Comparison of ENCODE assay signal across 1 cellular context in the genomic region with DNA sequence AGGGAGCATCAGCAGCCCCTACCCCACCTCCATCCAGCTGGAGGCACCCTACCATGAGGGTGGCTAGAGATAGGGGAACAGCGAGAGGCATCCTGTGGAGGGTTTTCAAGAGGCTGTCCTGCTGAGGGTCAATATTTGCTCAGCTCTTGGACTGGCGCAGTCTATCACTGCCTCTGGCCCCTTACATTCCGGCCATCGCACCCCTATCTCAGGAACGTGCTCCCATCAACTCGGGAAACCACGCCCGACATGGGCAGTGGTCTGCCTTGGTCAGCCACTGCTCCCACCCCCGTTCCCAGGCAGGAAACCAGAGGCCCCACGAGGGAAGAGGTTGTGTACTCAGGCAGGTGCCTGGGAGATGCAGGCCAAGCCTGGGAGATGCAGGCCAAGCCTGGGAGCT.
TF ChIP-seq lines count a peak whose summit lies in the region.

No MANE protein-coding gene starts in this region.

TF ChIP-seq in HepG2, 621 proteins besides CTCF, POLR2A, EP300 and RAD21 (continued from another document and continues in another):
- TF ChIP-seq MYC (CRISPR knock-in tag; IDR thresholded peaks at IDR 0.05; ENCODE audit: borderline replicate concordance) = peak; percentile 65
- TF ChIP-seq ZEB1 (IDR thresholded peaks at IDR 0.05; ENCODE audit: insufficient replicate concordance, low read depth) = no peak
- TF ChIP-seq, protein P1, sequence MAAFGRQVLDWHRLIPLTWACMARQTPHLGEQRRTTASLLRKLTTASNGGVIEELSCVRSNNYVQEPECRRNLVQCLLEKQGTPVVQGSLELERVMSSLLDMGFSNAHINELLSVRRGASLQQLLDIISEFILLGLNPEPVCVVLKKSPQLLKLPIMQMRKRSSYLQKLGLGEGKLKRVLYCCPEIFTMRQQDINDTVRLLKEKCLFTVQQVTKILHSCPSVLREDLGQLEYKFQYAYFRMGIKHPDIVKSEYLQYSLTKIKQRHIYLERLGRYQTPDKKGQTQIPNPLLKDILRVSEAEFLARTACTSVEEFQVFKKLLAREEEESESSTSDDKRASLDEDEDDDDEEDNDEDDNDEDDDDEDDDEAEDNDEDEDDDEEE (CRISPR knock-in tag; IDR thresholded peaks at IDR 0.05) = no peak
- TF ChIP-seq ZNF264 (CRISPR knock-in tag; IDR thresholded peaks at IDR 0.05) = 0 out of 2 replicates have a peak, but pooled peaks have one; percentile 73
- no peak for TF ChIP-seq TBX3 (IDR thresholded peaks at IDR 0.05; ENCODE audit: borderline replicate concordance)
- TF ChIP-seq, protein P2, sequence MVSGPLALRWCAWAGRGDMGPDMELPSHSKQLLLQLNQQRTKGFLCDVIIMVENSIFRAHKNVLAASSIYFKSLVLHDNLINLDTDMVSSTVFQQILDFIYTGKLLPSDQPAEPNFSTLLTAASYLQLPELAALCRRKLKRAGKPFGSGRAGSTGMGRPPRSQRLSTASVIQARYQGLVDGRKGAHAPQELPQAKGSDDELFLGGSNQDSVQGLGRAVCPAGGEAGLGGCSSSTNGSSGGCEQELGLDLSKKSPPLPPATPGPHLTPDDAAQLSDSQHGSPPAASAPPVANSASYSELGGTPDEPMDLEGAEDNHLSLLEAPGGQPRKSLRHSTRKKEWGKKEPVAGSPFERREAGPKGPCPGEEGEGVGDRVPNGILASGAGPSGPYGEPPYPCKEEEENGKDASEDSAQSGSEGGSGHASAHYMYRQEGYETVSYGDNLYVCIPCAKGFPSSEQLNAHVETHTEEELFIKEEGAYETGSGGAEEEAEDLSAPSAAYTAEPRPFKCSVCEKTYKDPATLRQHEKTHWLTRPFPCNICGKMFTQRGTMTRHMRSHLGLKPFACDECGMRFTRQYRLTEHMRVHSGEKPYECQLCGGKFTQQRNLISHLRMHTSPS (CRISPR knock-in tag; IDR thresholded peaks at IDR 0.05; ENCODE audit: low read depth) = peak; percentile 50; the same call in 1 of the 2 replicates
- TF ChIP-seq TOE1 (CRISPR knock-in tag; IDR thresholded peaks at IDR 0.05) = no peak
- no peak for TF ChIP-seq ZNF839 (CRISPR knock-in tag; IDR thresholded peaks at IDR 0.05; ENCODE audit: borderline replicate concordance)
- no peak for TF ChIP-seq HNRNPUL1 (IDR thresholded peaks at IDR 0.05; ENCODE audit: low read depth, low read length)
- TF ChIP-seq, protein P3, sequence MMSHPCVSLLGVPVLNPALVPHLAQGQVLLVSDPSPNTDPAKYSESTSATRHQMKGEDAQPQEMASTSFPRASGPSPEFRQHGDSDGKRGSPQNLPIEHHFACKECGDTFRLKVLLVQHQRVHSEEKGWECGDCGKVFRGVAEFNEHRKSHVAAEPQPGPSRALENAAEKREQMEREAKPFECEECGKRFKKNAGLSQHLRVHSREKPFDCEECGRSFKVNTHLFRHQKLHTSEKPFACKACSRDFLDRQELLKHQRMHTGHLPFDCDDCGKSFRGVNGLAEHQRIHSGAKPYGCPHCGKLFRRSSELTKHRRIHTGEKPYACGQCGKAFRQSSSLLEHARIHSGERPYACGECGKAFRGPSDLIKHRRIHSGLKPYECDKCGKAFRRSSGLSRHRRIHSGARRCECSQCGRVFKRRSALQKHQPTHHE (CRISPR knock-in tag; IDR thresholded peaks at IDR 0.05; ENCODE audit: borderline replicate concordance) = no peak
- no peak for TF ChIP-seq TCF7L2 (IDR thresholded peaks at IDR 0.05; ENCODE audit: low read depth, low read length)
- peak; percentile 30 for TF ChIP-seq STAG1 (CRISPR knock-in tag; IDR thresholded peaks at IDR 0.05)
- TF ChIP-seq, protein P4, sequence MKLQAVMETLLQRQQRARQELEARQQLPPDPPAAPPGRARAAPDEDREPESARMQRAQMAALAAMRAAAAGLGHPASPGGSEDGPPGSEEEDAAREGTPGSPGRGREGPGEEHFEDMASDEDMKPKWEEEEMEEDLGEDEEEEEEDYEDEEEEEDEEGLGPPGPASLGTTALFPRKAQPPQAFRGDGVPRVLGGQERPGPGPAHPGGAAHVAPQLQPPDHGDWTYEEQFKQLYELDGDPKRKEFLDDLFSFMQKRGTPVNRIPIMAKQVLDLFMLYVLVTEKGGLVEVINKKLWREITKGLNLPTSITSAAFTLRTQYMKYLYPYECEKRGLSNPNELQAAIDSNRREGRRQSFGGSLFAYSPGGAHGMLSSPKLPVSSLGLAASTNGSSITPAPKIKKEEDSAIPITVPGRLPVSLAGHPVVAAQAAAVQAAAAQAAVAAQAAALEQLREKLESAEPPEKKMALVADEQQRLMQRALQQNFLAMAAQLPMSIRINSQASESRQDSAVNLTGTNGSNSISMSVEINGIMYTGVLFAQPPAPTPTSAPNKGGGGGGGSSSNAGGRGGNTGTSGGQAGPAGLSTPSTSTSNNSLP (IDR thresholded peaks at IDR 0.05; ENCODE audit: low read depth, low read length) = no peak
- TF ChIP-seq SP5 (CRISPR knock-in tag; IDR thresholded peaks at IDR 0.05; ENCODE audit: borderline replicate concordance, low read depth) = peak; percentile 35; the same call in 1 of the 2 replicates
- TF ChIP-seq MBNL3 (CRISPR knock-in tag; conservative IDR thresholded peaks at IDR 0.05) = no peak
- no peak for TF ChIP-seq ZNF660 (CRISPR knock-in tag; IDR thresholded peaks at IDR 0.05; ENCODE audit: borderline replicate concordance, low read depth)
- TF ChIP-seq, protein P5, sequence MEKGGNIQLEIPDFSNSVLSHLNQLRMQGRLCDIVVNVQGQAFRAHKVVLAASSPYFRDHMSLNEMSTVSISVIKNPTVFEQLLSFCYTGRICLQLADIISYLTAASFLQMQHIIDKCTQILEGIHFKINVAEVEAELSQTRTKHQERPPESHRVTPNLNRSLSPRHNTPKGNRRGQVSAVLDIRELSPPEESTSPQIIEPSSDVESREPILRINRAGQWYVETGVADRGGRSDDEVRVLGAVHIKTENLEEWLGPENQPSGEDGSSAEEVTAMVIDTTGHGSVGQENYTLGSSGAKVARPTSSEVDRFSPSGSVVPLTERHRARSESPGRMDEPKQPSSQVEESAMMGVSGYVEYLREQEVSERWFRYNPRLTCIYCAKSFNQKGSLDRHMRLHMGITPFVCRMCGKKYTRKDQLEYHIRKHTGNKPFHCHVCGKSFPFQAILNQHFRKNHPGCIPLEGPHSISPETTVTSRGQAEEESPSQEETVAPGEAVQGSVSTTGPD (CRISPR knock-in tag; IDR thresholded peaks at IDR 0.05) = no peak
- TF ChIP-seq ESRRA (CRISPR knock-in tag; IDR thresholded peaks at IDR 0.05; ENCODE audit: low read depth) = no peak
- TF ChIP-seq SRSF4 (IDR thresholded peaks at IDR 0.05; ENCODE audit: low read depth, low read length, poor library complexity, severe bottlenecking) = no peak
- TF ChIP-seq, protein P6, sequence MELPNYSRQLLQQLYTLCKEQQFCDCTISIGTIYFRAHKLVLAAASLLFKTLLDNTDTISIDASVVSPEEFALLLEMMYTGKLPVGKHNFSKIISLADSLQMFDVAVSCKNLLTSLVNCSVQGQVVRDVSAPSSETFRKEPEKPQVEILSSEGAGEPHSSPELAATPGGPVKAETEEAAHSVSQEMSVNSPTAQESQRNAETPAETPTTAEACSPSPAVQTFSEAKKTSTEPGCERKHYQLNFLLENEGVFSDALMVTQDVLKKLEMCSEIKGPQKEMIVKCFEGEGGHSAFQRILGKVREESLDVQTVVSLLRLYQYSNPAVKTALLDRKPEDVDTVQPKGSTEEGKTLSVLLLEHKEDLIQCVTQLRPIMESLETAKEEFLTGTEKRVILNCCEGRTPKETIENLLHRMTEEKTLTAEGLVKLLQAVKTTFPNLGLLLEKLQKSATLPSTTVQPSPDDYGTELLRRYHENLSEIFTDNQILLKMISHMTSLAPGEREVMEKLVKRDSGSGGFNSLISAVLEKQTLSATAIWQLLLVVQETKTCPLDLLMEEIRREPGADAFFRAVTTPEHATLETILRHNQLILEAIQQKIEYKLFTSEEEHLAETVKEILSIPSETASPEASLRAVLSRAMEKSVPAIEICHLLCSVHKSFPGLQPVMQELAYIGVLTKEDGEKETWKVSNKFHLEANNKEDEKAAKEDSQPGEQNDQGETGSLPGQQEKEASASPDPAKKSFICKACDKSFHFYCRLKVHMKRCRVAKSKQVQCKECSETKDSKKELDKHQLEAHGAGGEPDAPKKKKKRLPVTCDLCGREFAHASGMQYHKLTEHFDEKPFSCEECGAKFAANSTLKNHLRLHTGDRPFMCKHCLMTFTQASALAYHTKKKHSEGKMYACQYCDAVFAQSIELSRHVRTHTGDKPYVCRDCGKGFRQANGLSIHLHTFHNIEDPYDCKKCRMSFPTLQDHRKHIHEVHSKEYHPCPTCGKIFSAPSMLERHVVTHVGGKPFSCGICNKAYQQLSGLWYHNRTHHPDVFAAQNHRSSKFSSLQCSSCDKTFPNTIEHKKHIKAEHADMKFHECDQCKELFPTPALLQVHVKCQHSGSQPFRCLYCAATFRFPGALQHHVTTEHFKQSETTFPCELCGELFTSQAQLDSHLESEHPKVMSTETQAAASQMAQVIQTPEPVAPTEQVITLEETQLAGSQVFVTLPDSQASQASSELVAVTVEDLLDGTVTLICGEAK (IDR thresholded peaks at IDR 0.05) = no peak
- TF ChIP-seq, protein P6 (CRISPR knock-in tag; IDR thresholded peaks at IDR 0.05) = peak; percentile 59; the same call in 1 of the 2 replicates
- TF ChIP-seq MZF1 (CRISPR knock-in tag; IDR thresholded peaks at IDR 0.05; ENCODE audit: borderline replicate concordance) = no peak
- no peak for TF ChIP-seq CENPX (CRISPR knock-in tag; IDR thresholded peaks at IDR 0.05)
- TF ChIP-seq SPEN (CRISPR knock-in tag; IDR thresholded peaks at IDR 0.05; ENCODE audit: low read depth) = peak; percentile 50; the same call in 1 of the 2 replicates
- no peak for TF ChIP-seq SOX13 (IDR thresholded peaks at IDR 0.05)
- peak in 1 of 2 experiments; percentile 33; a peak in 1 of 4 replicates for TF ChIP-seq SOX13 (CRISPR knock-in tag; conservative IDR thresholded peaks at IDR 0.05 in 1 of 2, IDR thresholded peaks at IDR 0.05 in 1 of 2)
- TF ChIP-seq, protein P7, sequence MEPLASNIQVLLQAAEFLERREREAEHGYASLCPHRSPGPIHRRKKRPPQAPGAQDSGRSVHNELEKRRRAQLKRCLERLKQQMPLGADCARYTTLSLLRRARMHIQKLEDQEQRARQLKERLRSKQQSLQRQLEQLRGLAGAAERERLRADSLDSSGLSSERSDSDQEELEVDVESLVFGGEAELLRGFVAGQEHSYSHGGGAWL (CRISPR knock-in tag; IDR thresholded peaks at IDR 0.05) = peak; percentile 50; the same call in 1 of the 2 replicates
- TF ChIP-seq GTF2F1 (IDR thresholded peaks at IDR 0.05; ENCODE audit: low read length) = no peak
- no peak for TF ChIP-seq SP2 (CRISPR knock-in tag; IDR thresholded peaks at IDR 0.05)
- no peak for TF ChIP-seq ZNF234 (CRISPR knock-in tag; conservative IDR thresholded peaks at IDR 0.05)
- TF ChIP-seq RXRA (CRISPR knock-in tag; IDR thresholded peaks at IDR 0.05) = peak; percentile 56
- TF ChIP-seq FOXA1 (IDR thresholded peaks at IDR 0.05) = no peak
- peak; percentile 90 for TF ChIP-seq FOXA1 (CRISPR knock-in tag; IDR thresholded peaks at IDR 0.05)
- TF ChIP-seq ARNT (IDR thresholded peaks at IDR 0.05) = no peak
- TF ChIP-seq, protein P8, sequence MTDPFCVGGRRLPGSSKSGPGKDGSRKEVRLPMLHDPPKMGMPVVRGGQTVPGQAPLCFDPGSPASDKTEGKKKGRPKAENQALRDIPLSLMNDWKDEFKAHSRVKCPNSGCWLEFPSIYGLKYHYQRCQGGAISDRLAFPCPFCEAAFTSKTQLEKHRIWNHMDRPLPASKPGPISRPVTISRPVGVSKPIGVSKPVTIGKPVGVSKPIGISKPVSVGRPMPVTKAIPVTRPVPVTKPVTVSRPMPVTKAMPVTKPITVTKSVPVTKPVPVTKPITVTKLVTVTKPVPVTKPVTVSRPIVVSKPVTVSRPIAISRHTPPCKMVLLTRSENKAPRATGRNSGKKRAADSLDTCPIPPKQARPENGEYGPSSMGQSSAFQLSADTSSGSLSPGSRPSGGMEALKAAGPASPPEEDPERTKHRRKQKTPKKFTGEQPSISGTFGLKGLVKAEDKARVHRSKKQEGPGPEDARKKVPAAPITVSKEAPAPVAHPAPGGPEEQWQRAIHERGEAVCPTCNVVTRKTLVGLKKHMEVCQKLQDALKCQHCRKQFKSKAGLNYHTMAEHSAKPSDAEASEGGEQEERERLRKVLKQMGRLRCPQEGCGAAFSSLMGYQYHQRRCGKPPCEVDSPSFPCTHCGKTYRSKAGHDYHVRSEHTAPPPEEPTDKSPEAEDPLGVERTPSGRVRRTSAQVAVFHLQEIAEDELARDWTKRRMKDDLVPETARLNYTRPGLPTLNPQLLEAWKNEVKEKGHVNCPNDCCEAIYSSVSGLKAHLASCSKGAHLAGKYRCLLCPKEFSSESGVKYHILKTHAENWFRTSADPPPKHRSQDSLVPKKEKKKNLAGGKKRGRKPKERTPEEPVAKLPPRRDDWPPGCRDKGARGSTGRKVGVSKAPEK (CRISPR knock-in tag; IDR thresholded peaks at IDR 0.05; ENCODE audit: borderline replicate concordance) = no peak
- no peak for TF ChIP-seq ZFP82 (CRISPR knock-in tag; IDR thresholded peaks at IDR 0.05; ENCODE audit: borderline replicate concordance)
- TF ChIP-seq, protein P9, sequence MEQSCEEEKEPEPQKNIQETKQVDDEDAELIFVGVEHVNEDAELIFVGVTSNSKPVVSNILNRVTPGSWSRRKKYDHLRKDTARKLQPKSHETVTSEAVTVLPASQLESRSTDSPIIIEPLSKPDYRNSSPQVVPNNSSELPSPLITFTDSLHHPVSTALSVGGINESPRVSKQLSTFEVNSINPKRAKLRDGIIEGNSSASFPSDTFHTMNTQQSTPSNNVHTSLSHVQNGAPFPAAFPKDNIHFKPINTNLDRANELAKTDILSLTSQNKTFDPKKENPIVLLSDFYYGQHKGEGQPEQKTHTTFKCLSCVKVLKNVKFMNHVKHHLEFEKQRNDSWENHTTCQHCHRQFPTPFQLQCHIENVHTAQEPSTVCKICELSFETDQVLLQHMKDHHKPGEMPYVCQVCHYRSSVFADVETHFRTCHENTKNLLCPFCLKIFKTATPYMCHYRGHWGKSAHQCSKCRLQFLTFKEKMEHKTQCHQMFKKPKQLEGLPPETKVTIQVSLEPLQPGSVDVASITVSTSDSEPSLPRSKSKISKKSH (CRISPR knock-in tag; IDR thresholded peaks at IDR 0.05; ENCODE audit: borderline replicate concordance) = 0 out of 2 replicates have a peak, but pooled peaks have one; percentile 61
